Comparison of ENCODE assay signal across 1 cellular context in the genomic region with DNA sequence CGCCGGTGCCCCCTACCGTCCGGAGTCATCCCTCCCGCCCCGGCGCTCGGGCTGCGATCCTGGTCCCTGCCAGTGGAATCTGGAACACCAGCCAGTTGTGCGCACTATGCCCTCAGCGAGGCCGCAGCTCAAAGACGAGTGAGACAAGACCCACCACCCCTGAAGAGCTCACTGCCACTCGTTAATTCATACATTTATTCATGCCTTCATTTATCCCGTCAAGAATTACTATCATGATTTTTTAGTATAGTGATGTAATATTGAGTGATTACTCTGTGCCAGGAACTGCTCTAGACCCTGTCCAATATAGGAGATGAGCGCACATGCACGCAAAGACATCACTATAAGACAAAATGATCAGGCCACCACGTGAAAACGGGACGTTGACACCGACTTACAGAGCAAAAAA.
TF ChIP-seq lines count a peak whose summit lies in the region.

No MANE protein-coding gene starts in this region.

TF ChIP-seq in HepG2, 621 proteins besides CTCF, POLR2A, EP300 and RAD21 (continued from another document):
- TF ChIP-seq ZNF20 (CRISPR knock-in tag; IDR thresholded peaks at IDR 0.05) (no peak), AKAP8 (CRISPR knock-in tag; IDR thresholded peaks at IDR 0.05) (no peak), ZNF703 (CRISPR knock-in tag; IDR thresholded peaks at IDR 0.05; ENCODE audit: borderline replicate concordance) (no peak), HNRNPUL1 (IDR thresholded peaks at IDR 0.05; ENCODE audit: low read depth, low read length) (no peak), MTF2 (CRISPR knock-in tag; IDR thresholded peaks at IDR 0.05; ENCODE audit: borderline replicate concordance) (0 out of 2 replicates have a peak, but pooled peaks have one; percentile 85), XBP1 (CRISPR knock-in tag; IDR thresholded peaks at IDR 0.05) (no peak), EEA1 (CRISPR knock-in tag; IDR thresholded peaks at IDR 0.05; ENCODE audit: borderline replicate concordance) (no peak), KAT2B (IDR thresholded peaks at IDR 0.05; ENCODE audit: borderline replicate concordance, low read depth, low read length) (no peak), POLR2AphosphoS5 (IDR thresholded peaks at IDR 0.05; ENCODE audit: low read depth, low read length) (no peak), ZNF12 (CRISPR knock-in tag; IDR thresholded peaks at IDR 0.05) (no peak), ZBTB21 (CRISPR knock-in tag; IDR thresholded peaks at IDR 0.05) (no peak), ZNF720 (CRISPR knock-in tag; IDR thresholded peaks at IDR 0.05) (no peak), ZNF501 (CRISPR knock-in tag; IDR thresholded peaks at IDR 0.05) (0 out of 2 replicates have a peak, but pooled peaks have one; percentile 2), ZNF274 (CRISPR knock-in tag; IDR thresholded peaks at IDR 0.05) (no peak)
- TF ChIP-seq, protein P1, sequence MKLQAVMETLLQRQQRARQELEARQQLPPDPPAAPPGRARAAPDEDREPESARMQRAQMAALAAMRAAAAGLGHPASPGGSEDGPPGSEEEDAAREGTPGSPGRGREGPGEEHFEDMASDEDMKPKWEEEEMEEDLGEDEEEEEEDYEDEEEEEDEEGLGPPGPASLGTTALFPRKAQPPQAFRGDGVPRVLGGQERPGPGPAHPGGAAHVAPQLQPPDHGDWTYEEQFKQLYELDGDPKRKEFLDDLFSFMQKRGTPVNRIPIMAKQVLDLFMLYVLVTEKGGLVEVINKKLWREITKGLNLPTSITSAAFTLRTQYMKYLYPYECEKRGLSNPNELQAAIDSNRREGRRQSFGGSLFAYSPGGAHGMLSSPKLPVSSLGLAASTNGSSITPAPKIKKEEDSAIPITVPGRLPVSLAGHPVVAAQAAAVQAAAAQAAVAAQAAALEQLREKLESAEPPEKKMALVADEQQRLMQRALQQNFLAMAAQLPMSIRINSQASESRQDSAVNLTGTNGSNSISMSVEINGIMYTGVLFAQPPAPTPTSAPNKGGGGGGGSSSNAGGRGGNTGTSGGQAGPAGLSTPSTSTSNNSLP (IDR thresholded peaks at IDR 0.05; ENCODE audit: low read depth, low read length), result no peak
- TF ChIP-seq, protein P2, sequence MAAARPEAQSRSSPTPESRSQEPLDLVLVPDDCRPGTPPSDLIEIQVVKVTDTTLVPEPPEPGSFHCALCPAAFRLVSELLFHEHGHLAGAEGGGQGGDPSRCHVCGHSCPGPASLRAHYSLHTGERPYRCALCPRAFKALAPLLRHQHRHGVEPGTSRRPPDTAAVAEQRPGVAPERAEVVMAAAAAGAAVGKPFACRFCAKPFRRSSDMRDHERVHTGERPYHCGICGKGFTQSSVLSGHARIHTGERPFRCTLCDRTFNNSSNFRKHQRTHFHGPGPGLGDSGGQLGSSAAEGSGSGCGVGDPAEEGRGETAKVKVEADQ (CRISPR knock-in tag; IDR thresholded peaks at IDR 0.05; ENCODE audit: borderline replicate concordance), result no peak
- TF ChIP-seq, protein P3, sequence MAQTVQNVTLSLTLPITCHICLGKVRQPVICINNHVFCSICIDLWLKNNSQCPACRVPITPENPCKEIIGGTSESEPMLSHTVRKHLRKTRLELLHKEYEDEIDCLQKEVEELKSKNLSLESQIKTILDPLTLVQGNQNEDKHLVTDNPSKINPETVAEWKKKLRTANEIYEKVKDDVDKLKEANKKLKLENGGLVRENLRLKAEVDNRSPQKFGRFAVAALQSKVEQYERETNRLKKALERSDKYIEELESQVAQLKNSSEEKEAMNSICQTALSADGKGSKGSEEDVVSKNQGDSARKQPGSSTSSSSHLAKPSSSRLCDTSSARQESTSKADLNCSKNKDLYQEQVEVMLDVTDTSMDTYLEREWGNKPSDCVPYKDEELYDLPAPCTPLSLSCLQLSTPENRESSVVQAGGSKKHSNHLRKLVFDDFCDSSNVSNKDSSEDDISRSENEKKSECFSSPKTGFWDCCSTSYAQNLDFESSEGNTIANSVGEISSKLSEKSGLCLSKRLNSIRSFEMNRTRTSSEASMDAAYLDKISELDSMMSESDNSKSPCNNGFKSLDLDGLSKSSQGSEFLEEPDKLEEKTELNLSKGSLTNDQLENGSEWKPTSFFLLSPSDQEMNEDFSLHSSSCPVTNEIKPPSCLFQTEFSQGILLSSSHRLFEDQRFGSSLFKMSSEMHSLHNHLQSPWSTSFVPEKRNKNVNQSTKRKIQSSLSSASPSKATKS (CRISPR knock-in tag; IDR thresholded peaks at IDR 0.05), result no peak
- TF ChIP-seq, protein P4, sequence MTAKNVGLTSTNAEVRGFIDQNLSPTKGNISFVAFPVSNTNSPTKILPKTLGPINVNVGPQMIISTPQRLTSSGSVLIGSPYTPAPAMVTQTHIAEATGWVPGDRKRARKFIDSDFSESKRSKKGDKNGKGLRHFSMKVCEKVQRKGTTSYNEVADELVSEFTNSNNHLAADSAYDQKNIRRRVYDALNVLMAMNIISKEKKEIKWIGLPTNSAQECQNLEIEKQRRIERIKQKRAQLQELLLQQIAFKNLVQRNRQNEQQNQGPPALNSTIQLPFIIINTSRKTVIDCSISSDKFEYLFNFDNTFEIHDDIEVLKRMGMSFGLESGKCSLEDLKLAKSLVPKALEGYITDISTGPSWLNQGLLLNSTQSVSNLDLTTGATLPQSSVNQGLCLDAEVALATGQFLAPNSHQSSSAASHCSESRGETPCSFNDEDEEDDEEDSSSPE (CRISPR knock-in tag; IDR thresholded peaks at IDR 0.05), result no peak; the same call in 1 of the 2 replicates
- TF ChIP-seq, protein P5, sequence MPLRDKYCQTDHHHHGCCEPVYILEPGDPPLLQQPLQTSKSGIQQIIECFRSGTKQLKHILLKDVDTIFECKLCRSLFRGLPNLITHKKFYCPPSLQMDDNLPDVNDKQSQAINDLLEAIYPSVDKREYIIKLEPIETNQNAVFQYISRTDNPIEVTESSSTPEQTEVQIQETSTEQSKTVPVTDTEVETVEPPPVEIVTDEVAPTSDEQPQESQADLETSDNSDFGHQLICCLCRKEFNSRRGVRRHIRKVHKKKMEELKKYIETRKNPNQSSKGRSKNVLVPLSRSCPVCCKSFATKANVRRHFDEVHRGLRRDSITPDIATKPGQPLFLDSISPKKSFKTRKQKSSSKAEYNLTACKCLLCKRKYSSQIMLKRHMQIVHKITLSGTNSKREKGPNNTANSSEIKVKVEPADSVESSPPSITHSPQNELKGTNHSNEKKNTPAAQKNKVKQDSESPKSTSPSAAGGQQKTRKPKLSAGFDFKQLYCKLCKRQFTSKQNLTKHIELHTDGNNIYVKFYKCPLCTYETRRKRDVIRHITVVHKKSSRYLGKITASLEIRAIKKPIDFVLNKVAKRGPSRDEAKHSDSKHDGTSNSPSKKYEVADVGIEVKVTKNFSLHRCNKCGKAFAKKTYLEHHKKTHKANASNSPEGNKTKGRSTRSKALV (CRISPR knock-in tag; IDR thresholded peaks at IDR 0.05), result no peak
- TF ChIP-seq, protein P6, sequence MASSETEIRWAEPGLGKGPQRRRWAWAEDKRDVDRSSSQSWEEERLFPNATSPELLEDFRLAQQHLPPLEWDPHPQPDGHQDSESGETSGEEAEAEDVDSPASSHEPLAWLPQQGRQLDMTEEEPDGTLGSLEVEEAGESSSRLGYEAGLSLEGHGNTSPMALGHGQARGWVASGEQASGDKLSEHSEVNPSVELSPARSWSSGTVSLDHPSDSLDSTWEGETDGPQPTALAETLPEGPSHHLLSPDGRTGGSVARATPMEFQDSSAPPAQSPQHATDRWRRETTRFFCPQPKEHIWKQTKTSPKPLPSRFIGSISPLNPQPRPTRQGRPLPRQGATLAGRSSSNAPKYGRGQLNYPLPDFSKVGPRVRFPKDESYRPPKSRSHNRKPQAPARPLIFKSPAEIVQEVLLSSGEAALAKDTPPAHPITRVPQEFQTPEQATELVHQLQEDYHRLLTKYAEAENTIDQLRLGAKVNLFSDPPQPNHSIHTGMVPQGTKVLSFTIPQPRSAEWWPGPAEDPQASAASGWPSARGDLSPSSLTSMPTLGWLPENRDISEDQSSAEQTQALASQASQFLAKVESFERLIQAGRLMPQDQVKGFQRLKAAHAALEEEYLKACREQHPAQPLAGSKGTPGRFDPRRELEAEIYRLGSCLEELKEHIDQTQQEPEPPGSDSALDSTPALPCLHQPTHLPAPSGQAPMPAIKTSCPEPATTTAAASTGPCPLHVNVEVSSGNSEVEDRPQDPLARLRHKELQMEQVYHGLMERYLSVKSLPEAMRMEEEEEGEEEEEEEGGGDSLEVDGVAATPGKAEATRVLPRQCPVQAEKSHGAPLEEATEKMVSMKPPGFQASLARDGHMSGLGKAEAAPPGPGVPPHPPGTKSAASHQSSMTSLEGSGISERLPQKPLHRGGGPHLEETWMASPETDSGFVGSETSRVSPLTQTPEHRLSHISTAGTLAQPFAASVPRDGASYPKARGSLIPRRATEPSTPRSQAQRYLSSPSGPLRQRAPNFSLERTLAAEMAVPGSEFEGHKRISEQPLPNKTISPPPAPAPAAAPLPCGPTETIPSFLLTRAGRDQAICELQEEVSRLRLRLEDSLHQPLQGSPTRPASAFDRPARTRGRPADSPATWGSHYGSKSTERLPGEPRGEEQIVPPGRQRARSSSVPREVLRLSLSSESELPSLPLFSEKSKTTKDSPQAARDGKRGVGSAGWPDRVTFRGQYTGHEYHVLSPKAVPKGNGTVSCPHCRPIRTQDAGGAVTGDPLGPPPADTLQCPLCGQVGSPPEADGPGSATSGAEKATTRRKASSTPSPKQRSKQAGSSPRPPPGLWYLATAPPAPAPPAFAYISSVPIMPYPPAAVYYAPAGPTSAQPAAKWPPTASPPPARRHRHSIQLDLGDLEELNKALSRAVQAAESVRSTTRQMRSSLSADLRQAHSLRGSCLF (CRISPR knock-in tag; IDR thresholded peaks at IDR 0.05; ENCODE audit: borderline replicate concordance), result no peak; the same call in 1 of the 2 replicates
